Comparison of ENCODE assay signal across 7 cellular contexts in the genomic region with DNA sequence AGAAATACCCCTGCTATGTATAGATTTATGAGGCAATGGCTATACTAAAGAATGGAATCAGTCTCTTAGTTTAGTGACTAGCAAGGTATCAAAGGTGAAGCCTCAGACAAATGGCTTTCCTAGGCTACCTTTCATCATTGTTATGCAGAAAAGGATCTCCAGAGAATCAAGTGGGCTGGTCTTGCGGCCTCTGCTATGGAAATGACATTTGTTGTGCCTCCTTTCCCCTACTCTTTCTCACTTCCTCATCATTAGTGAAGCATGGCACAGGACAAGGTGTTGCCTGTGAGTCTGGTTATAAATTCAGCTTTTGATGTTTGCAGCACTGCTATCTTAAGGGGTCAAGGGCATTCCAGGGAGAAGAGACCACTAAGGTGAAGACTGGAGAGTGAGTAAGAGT.
DNase-seq lines count a peak whose midpoint lies in the region; ATAC-seq lines count a peak whose summit lies in the region.

No MANE protein-coding gene starts in this region.

- ATAC-seq in GM18508 (IDR thresholded peaks at IDR 0.05; ENCODE audit: insufficient read depth, unreplicated experiment), result peak; percentile 54
- peak; percentile 73 for ATAC-seq in GM19035 (IDR thresholded peaks at IDR 0.05; ENCODE audit: unreplicated experiment)
- peak; percentile 83 for ATAC-seq in GM21390 (IDR thresholded peaks at IDR 0.05; ENCODE audit: unreplicated experiment)
- ATAC-seq in HG02588 (IDR thresholded peaks at IDR 0.05; ENCODE audit: unreplicated experiment), result peak; percentile 76
- peak; percentile 63 for ATAC-seq in HG02973 (IDR thresholded peaks at IDR 0.05; ENCODE audit: unreplicated experiment)
- peak; percentile 79 for ATAC-seq in HG03354 (IDR thresholded peaks at IDR 0.05; ENCODE audit: poor library complexity, severe bottlenecking, unreplicated experiment)

- peak; percentile 16 for DNase-seq in RPMI8226

Comparison
In these comparisons a context has a peak if more than half of its experiments do, and no peak if none do; other contexts are left out.
1. Peak in every context shown above with its lines: DNase-seq and ATAC-seq.